In the genomic region with DNA sequence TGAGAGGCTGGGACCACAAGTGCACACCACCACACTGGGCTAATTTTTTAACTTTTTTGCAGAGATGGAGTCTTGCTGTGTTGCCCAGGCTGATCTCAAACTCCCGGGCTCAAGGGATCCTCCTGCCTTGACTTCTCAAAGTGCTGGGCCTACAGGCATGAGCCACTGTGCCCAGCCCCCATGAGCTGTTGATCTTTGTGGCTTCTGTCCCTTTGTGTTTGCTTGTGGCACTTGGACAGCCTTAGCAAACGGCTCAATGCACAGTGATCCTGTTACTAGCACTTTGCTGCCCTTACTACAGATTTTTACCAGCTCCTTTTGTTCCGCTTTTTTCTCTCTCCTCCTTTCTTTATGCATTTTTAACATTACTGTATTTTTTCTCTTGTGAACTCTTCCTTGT, we compare ENCODE assay signal across 19 cellular contexts. TPM values are rescaled to one million over a fixed set of nuclear protein-coding genes. Genes with fewer than 3 reads are reported as not detected.
DNase-seq lines count a peak whose midpoint lies in the region; ATAC-seq, FAIRE-seq and TF ChIP-seq lines count a peak whose summit lies in the region.
"Had no signal": no experiment of that assay in that cellular context is flagged by ENCODE, and none has a peak within 500 bp of the region (broad histone marks: within the 10 kb centered on the region; RNA-seq: fewer than 3 reads in every experiment).

No MANE protein-coding gene starts in this region.

- no peaks in the 10 kb centered on the region for H3K23me2 ChIP-seq in H1 (ENCODE audit: low read depth, low read length)

- intact Hi-C loops in testis (cut with DNase I; ENCODE audit: low total_unique reads) = no loop called here

- no peaks in the 10 kb centered on the region for H3K9me3 Mint-ChIP-seq in nephron progenitor cell
- H3K9me3 Mint-ChIP-seq: CD4-positive, alpha-beta memory T cell had no signal

- TF ChIP-seq POLR2A in NB4 (IDR thresholded peaks at IDR 0.05; ENCODE audit: extremely low read depth, insufficient read length) = no peak
- TF ChIP-seq POLR2A in H1 (IDR thresholded peaks at IDR 0.05; ENCODE audit: control extremely low read depth in 1 of 2, low read depth in 2 of 2, low read length in 2 of 2) = no peak
- TF ChIP-seq POLR2A in testis (IDR thresholded peaks at IDR 0.05) = no peak

- H3K4me1 ChIP-seq in H1 (replicated peaks in 1 of 4; ENCODE audit: control insufficient read depth in 3 of 4, insufficient read depth in 4 of 4, low read length in 3 of 4) = no peaks in the 10 kb centered on the region; a peak in 1 of 7 replicates
- H3K4me1 ChIP-seq in testis = peaks cover 3% of the 10 kb centered on the region
- H3K4me1 ChIP-seq: SJSA1 had no signal

- H3K4me3 ChIP-seq in HL-60 (replicated peaks; ENCODE audit: insufficient read depth, low read length) (no peak overlapping the region), NB4 (ENCODE audit: low read depth, low read length) (peak overlapping the region; percentile 6), H1 (ENCODE audit: extremely low read depth in 1 of 4, insufficient read depth in 2 of 4, low read depth in 3 of 4, low read length in 4 of 4) (no peak overlapping the region), testis (no peak overlapping the region), coronary artery (no peak overlapping the region)
- H3K4me3 ChIP-seq: SJSA1 had no signal

- 84% methylated on average over 3 of the region's 3 CpGs; no CpG with 5 or more reads in 1 of the 2 experiments for WGBS in H1 (ENCODE audit: extremely low coverage in 1 of 2, insufficient coverage in 1 of 2, insufficient read length in 1 of 2, insufficient replicate concordance in 2 of 2, low coverage in 1 of 2, low lambda C conversion rate in 2 of 2, missing lambda C conversion rate in 1 of 2), 2 experiments
- WGBS in testis, 2 donors = 89 to 94% methylated on average over 3 of the region's 3 CpGs

- H3K27ac ChIP-seq in HL-60 (replicated peaks) = peak overlapping the region; percentile 91
- no peak overlapping the region for H3K27ac ChIP-seq in H1 (ENCODE audit: low read depth, low read length)
- H3K27ac ChIP-seq in testis = no peak overlapping the region
- no peak overlapping the region for H3K27ac ChIP-seq in coronary artery
- H3K27ac ChIP-seq: SJSA1 had no signal

- H2AFZ ChIP-seq in H1 (ENCODE audit: low read length) = no peak overlapping the region

- POLR2A ChIA-PET in H1 (lab: Charles Lee; ENCODE audit: partially characterized antibody) = no interaction called here

- H3K23ac ChIP-seq in H1 (ENCODE audit: insufficient read length) = no peak overlapping the region

- no peak overlapping the region for H3K9ac ChIP-seq in H1 (replicated peaks in 1 of 4; ENCODE audit: extremely low read depth in 1 of 4, low read depth in 3 of 4, low read length in 3 of 4)

- H4K5ac ChIP-seq in H1 (ENCODE audit: insufficient read length, low read depth, low read length) = no peak overlapping the region

- no peak for TF ChIP-seq EP300 in H1 (IDR thresholded peaks at IDR 0.05; ENCODE audit: borderline replicate concordance in 1 of 2, low read depth in 2 of 2, low read length in 2 of 2)

- TF ChIP-seq RAD21 in H1 (IDR thresholded peaks at IDR 0.05 in 1 of 2, conservative IDR thresholded peaks at IDR 0.05 in 1 of 2; ENCODE audit: low read depth in 2 of 2, low read length in 2 of 2) = no peak

- no peaks in the 10 kb centered on the region for H3K79me1 ChIP-seq in H1 (ENCODE audit: low read depth, low read length)

- peaks cover 11% of the 10 kb centered on the region for H3K36me3 Mint-ChIP-seq in nephron progenitor cell (ENCODE audit: low read depth)
- H3K36me3 Mint-ChIP-seq: CD4-positive, alpha-beta memory T cell had no signal

- no peak overlapping the region for H4K8ac ChIP-seq in H1 (ENCODE audit: extremely low read depth, insufficient read depth, low read length)

- H2AK5ac ChIP-seq in H1 (ENCODE audit: low read depth, low read length) = peak overlapping the region; percentile 53; the same call in 1 of the 2 replicates

- DNase-seq in HL-60 (ENCODE audit: low read depth in 1 of 2, low spot score in 1 of 2) (peak in 1 of 2 experiments; percentile 67), NB4 (ENCODE audit: low read depth) (peak; percentile 81), H1 (ENCODE audit: low read depth in 1 of 2, low spot score in 2 of 2) (no peak), nephron progenitor cell (no peak), cerebellar nuclear complex (lab: John Stamatoyannopoulos, UW) (no peak), testis (no peak), coronary artery (ENCODE audit: low spot score) (no peak)
- DNase-seq: CD4-positive, alpha-beta memory T cell; DMS79 treated with DMSO at 0.1 percent for 48 hours; GF-D8; Kasumi-1; NCI-H1092; NCI-H1694; NCI-H446; PC-3 had no signal

- H2BK12ac ChIP-seq in H1 (ENCODE audit: low read depth, low read length) = no peak overlapping the region

- H4K91ac ChIP-seq in H1 (replicated peaks; ENCODE audit: insufficient read length, low read length) = no peak overlapping the region

- CTCF ChIA-PET in H1 (lab: Charles Lee; ENCODE audit: partially characterized antibody) = interaction anchor here (1.0 to 7.7 kb wide), 4 partner anchors 14 to 87 kb away, joined by 4 to 40 read pairs (median 6); no protein-coding TSS in a partner anchor

- H3K36me3 ChIP-seq in H1 (ENCODE audit: control insufficient read depth in 2 of 4, insufficient read depth in 4 of 4, low read length in 3 of 4) (no peaks in the 10 kb centered on the region), testis (ENCODE audit: low read depth, missing control alignments) (no peaks in the 10 kb centered on the region)
- H3K36me3 ChIP-seq: SJSA1 had no signal

- no peak overlapping the region for H3K18ac ChIP-seq in H1 (ENCODE audit: extremely low read depth, low read length)

- no peak overlapping the region for H3K4me2 ChIP-seq in H1 (ENCODE audit: insufficient read depth in 1 of 2, low read depth in 2 of 2, low read length in 2 of 2)

- H3K4me1 Mint-ChIP-seq in nephron progenitor cell = peaks cover 36% of the 10 kb centered on the region
- H3K4me1 Mint-ChIP-seq: CD4-positive, alpha-beta memory T cell had no signal

- no peak overlapping the region for H2BK5ac ChIP-seq in H1 (ENCODE audit: low read depth, low read length)

- peaks cover 0 to 6% of the 10 kb centered on the region in 2 experiments for H4K20me1 ChIP-seq in H1 (replicated peaks in 1 of 2; ENCODE audit: control insufficient read depth in 1 of 2, insufficient read depth in 2 of 2, low read length in 2 of 2)

- no peak overlapping the region for H2BK120ac ChIP-seq in H1 (replicated peaks; ENCODE audit: low read depth, low read length)

- H3K27me3 ChIP-seq in HL-60 (ENCODE audit: insufficient read depth, poor library complexity, severe bottlenecking) (no peaks in the 10 kb centered on the region), H1 (replicated peaks in 1 of 4; ENCODE audit: control insufficient read depth in 3 of 4, extremely low read depth in 1 of 4, insufficient read depth in 3 of 4, low read length in 3 of 4) (no peaks in the 10 kb centered on the region), testis (no peaks in the 10 kb centered on the region)
- H3K27me3 ChIP-seq: SJSA1 had no signal

- H3K9me3 ChIP-seq in H1 (ENCODE audit: insufficient read depth in 2 of 2, low read depth in 1 of 2, low read length in 1 of 2) = no peaks in the 10 kb centered on the region
- H3K9me3 ChIP-seq in testis = no peaks in the 10 kb centered on the region
- H3K9me3 ChIP-seq: SJSA1 had no signal

- H3K27me3 Mint-ChIP-seq in nephron progenitor cell (ENCODE audit: low read depth, poor library complexity) = no peaks in the 10 kb centered on the region
- H3K27me3 Mint-ChIP-seq: B cell; CD4-positive, alpha-beta memory T cell had no signal

- no peaks in the 10 kb centered on the region for H3K79me2 ChIP-seq in H1 (ENCODE audit: control insufficient read depth in 1 of 2, insufficient read depth in 2 of 2, low read length in 2 of 2)

- 0 out of 2 replicates have a peak overlapping the region, but pooled peaks have one; percentile 19 for H2BK20ac ChIP-seq in H1 (ENCODE audit: low read length)

- no peak overlapping the region for H3K4ac ChIP-seq in H1 (replicated peaks; ENCODE audit: insufficient read length, low read depth, low read length)

- ATAC-seq in GM21737 (IDR thresholded peaks at IDR 0.05; ENCODE audit: unreplicated experiment) = no peak
- ATAC-seq: PC-3 had no signal

- FAIRE-seq in H1 (lab: Jason Lieb, UNC) = no peak
- FAIRE-seq: D721Med had no signal

- H3K56ac ChIP-seq in H1 (replicated peaks; ENCODE audit: insufficient read length, low read depth, low read length) = no peak overlapping the region

- no peak overlapping the region for H2BK15ac ChIP-seq in H1 (ENCODE audit: low read length)

- H3K14ac ChIP-seq in H1 (ENCODE audit: insufficient read length) = no peak overlapping the region

- no peak for TF ChIP-seq CTCF in HL-60 (IDR thresholded peaks at IDR 0.05; ENCODE audit: insufficient read depth, low read length)
- no peak for TF ChIP-seq CTCF in NB4 (IDR thresholded peaks at IDR 0.05; ENCODE audit: low read depth, low read length)
- no peak for TF ChIP-seq CTCF in H1 (IDR thresholded peaks at IDR 0.05; ENCODE audit: control extremely low read depth in 1 of 3, insufficient read depth in 1 of 3, low read depth in 1 of 3, low read length in 3 of 3)
- TF ChIP-seq CTCF in nephron progenitor cell (IDR thresholded peaks at IDR 0.05) = no peak
- no peak for TF ChIP-seq CTCF in testis (IDR thresholded peaks at IDR 0.05)
- TF ChIP-seq CTCF in coronary artery (IDR thresholded peaks at IDR 0.05) = no peak

- peak overlapping the region; percentile 86 for H3K27ac Mint-ChIP-seq in nephron progenitor cell
- H3K27ac Mint-ChIP-seq: B cell had no signal

- H3K4me3 Mint-ChIP-seq in nephron progenitor cell = peak overlapping the region; percentile 4
- H3K4me3 Mint-ChIP-seq: B cell; CD4-positive, alpha-beta memory T cell had no signal

TF ChIP-seq in H1, 55 proteins besides CTCF, POLR2A, EP300 and RAD21:
- TF ChIP-seq RFX5 (IDR thresholded peaks at IDR 0.05; ENCODE audit: borderline replicate concordance, low read depth, low read length) (no peak), CEBPB (IDR thresholded peaks at IDR 0.05; ENCODE audit: low read depth, low read length) (no peak), SIRT6 (IDR thresholded peaks at IDR 0.05; ENCODE audit: low read length) (no peak), NRF1 (IDR thresholded peaks at IDR 0.05; ENCODE audit: low read depth, low read length) (no peak), SIN3A (conservative IDR thresholded peaks at IDR 0.05 in 1 of 2, IDR thresholded peaks at IDR 0.05 in 1 of 2; ENCODE audit: low read depth in 1 of 2, low read length in 2 of 2) (no peak)
TF ChIP-seq in H1: peak in this region for 0.

RNA-seq across cellular contexts. Expression of a gene that starts 25.3 kb away (rescaled TPM):
- total RNA-seq in H1 (2021; fragmentation: NEBNext Ultra II Directional; extraction: Animal tissue kit (Norgen Biotek cat#: 25700)) = 64.0 and 64.6 TPM in 2 replicates
- polyA plus RNA-seq in H1 (2011; rRNA removed) (30.7 and 48.1 TPM in 2 replicates), testis (ENCODE audit: insufficient read depth, low read depth, low replicate concordance) (87.4 TPM)
- polyA plus RNA-seq in H1 (2011; cell fraction: cytosol; rRNA removed) = 44.3 TPM
- polyA plus RNA-seq in H1 (2011; cell fraction: nucleus; rRNA removed) = 111 TPM
- 61.3 to 96.8 TPM (median 75.1 TPM) in 4 replicates for polyA plus RNA-seq in H1 (2012, experiment 1 of 2)
- 40.2 TPM for polyA plus RNA-seq in H1 (2012, experiment 2 of 2)
- polyA plus RNA-seq in H1 (2013, experiment 1 of 2) = 30.7 TPM
- 30.5 TPM for polyA plus RNA-seq in H1 (2013, experiment 2 of 2)
- 25.3 and 35.3 TPM in 2 replicates for polyA minus RNA-seq in H1 (2011; rRNA and poly(A)+ RNA removed)
- polyA minus RNA-seq in H1 (2011; cell fraction: cytosol; rRNA and poly(A)+ RNA removed) = 33.6 TPM
- 41.0 TPM for polyA minus RNA-seq in H1 (2011; cell fraction: nucleus; rRNA and poly(A)+ RNA removed)
- 10 to 100 TPM; 91.7 to 96.8 TPM for total RNA-seq in testis
